22 cellular contexts compared by ENCODE assay signal in genomic region chr1:57321776-57322175, GRCh38.
"Had no signal": no experiment of that assay in that cellular context is flagged by ENCODE, and none has a peak within 500 bp of the region (broad histone marks: within the 10 kb centered on the region; RNA-seq: fewer than 3 reads in every experiment).

No MANE protein-coding gene starts in this region.

- DNase-seq: activated CD4-positive, alpha-beta T cell treated with anti-CD3 and anti-CD28 coated beads for 48 hours; activated CD4-positive, alpha-beta T cell treated with anti-CD3 and anti-CD28 coated beads, Interleukin-2, amount 50 U/mL, for 48 hours; activated CD8-positive, alpha-beta memory T cell treated with anti-CD3 and anti-CD28 coated beads for 24 hours; activated effector memory CD4-positive, alpha-beta T cell treated with Interleukin-2 at 50 U/mL for 16 hours; activated naive CD4-positive, alpha-beta T cell treated with Interleukin-2 at 50 U/mL for 16 hours; effector CD4-positive, alpha-beta T cell; foreskin melanocyte; left cardiac atrium; naive thymus-derived CD4-positive, alpha-beta T cell; pancreas; psoas muscle; stimulated activated CD4-positive, alpha-beta T cell treated with anti-CD3 and anti-CD28 coated beads, Interleukin-15, amount 100 ng/mL, for 24 hours; stimulated activated CD4-positive, alpha-beta T cell treated with anti-CD3 and anti-CD28 coated beads, Interleukin-2, amount 100 ng/mL, for 24 hours; stimulated activated naive CD4-positive, alpha-beta T cell; T-helper 1 cell; testis; trophoblast cell; WERI-Rb-1 had no signal

- H3K9me3 ChIP-seq: esophagus muscularis mucosa, pancreas, psoas muscle, right atrium auricular region, testis had no signal

- H3K36me3 ChIP-seq: esophagus muscularis mucosa, pancreas, right atrium auricular region, WERI-Rb-1 had no signal

- H3K27ac ChIP-seq: esophagus muscularis mucosa, hepatocyte, pancreas, psoas muscle, right atrium auricular region, testis, WERI-Rb-1 had no signal

- H3K4me3 ChIP-seq: esophagus muscularis mucosa, hepatocyte, pancreas, psoas muscle, right atrium auricular region, testis had no signal

- H3K4me1 ChIP-seq: pancreas, psoas muscle, right atrium auricular region, testis had no signal

- ATAC-seq: activated CD4-positive, CD25-positive, alpha-beta regulatory T cell treated with anti-CD3 and anti-CD28 coated beads, Interleukin-2, amount 50 U/mL, for 24 hours; naive thymus-derived CD4-positive, alpha-beta T cell; pancreas; psoas muscle had no signal

- H3K27me3 ChIP-seq: esophagus muscularis mucosa, hepatocyte, pancreas, right atrium auricular region, testis had no signal
